Comparison of ENCODE assay signal across 12 cellular contexts in the genomic region with DNA sequence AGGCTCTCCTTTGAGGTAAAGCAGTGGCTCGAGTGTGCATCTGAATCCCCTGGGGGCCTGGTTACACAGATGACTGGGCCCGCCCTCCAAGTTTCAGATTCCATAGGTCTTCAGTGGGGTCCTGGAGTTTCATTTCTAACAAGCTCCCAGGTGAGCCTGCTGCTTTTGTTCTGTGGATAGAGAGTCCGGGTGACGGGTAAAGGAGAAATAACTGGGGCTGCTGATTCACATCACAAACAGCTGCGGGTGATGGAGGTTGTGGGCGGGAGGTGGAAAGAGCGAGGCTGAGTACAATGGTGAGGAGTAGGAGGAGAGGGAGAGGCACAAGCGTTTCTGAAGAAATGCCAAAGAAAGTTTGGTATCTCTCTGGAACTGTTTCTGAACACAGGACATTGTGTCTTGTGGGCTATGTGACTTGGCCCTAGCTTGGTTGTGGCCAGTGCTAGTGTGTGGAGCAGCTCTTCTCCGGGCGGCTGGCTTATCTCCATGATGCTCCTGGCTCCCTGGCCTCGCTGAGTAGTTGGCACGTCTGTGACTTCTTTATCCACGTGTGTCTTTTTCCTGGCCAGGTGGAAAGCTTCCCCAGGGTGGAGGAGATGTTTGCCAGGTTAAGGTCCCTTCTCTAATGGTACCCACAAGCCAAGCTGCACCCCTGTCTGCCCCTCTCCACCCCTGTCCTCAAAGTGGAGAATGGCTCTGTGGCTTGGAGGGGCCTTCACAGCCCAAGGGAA.
DNase-seq lines count a peak whose midpoint lies in the region; ATAC-seq, FAIRE-seq and TF ChIP-seq lines count a peak whose summit lies in the region.
"Had no signal": no experiment of that assay in that cellular context is flagged by ENCODE, and none has a peak within 500 bp of the region (broad histone marks: within the 10 kb centered on the region; RNA-seq: fewer than 3 reads in every experiment).

No MANE protein-coding gene starts in this region.

- TF ChIP-seq POLR2A in suprapubic skin (IDR thresholded peaks at IDR 0.05): no peak

- H3K4me3 ChIP-seq in bronchial epithelial cell (ENCODE audit: low read depth, low read length) (no peak overlapping the region), suprapubic skin (no peak overlapping the region)

- no peak overlapping the region for H3K27ac ChIP-seq in suprapubic skin
- H3K27ac ChIP-seq: KMS-11 had no signal

- 55% methylated on average over 13 of the region's 13 CpGs for whole genome bisulfite sequencing in suprapubic skin

- no peaks in the 10 kb centered on the region for H3K36me3 ChIP-seq in bronchial epithelial cell (ENCODE audit: control insufficient read depth, insufficient read depth, low read length)
- no peaks in the 10 kb centered on the region for H3K36me3 ChIP-seq in suprapubic skin

- H3K27me3 ChIP-seq in bronchial epithelial cell (ENCODE audit: control insufficient read depth, insufficient read depth, low read length): no peaks in the 10 kb centered on the region
- no peaks in the 10 kb centered on the region for H3K27me3 ChIP-seq in suprapubic skin

- no peak for FAIRE-seq in bronchial epithelial cell (lab: Jason Lieb, UNC)

- no peak for ATAC-seq in GM18517 (IDR thresholded peaks at IDR 0.05; ENCODE audit: unreplicated experiment)
- ATAC-seq: naive thymus-derived CD8-positive, alpha-beta T cell had no signal

- DNase-seq in EL: peak; percentile 59
- DNase-seq in NCI-H69 (lab: John Stamatoyannopoulos, UW): peak; percentile 38
- peak; percentile 48 for DNase-seq in bronchial epithelial cell (ENCODE audit: low read depth)
- DNase-seq in stimulated activated CD4-positive, alpha-beta T cell treated with anti-CD3 and anti-CD28 coated beads, Interleukin-12 subunit alpha, Interleukin-12 subunit beta, amount 100 ng/mL, for 24 hours (ENCODE audit: low read depth in 2 of 2): peak; percentile 19 to 46
- no peak for DNase-seq in Ammon's horn (ENCODE audit: low spot score)
- no peak for DNase-seq in suprapubic skin (ENCODE audit: low spot score in 2 of 2)
- DNase-seq in CD1c-positive myeloid dendritic cell (ENCODE audit: extremely low spot score): no peak
- DNase-seq: naive thymus-derived CD8-positive, alpha-beta T cell; NCI-H82; T-helper 9 cell had no signal

- H3K4me1 ChIP-seq in suprapubic skin: peaks cover 15% of the 10 kb centered on the region

- no peak for TF ChIP-seq EP300 in suprapubic skin (IDR thresholded peaks at IDR 0.05)

- TF ChIP-seq CTCF in bronchial epithelial cell (IDR thresholded peaks at IDR 0.05; ENCODE audit: insufficient read depth, low read length, severe bottlenecking): no peak
- no peak for TF ChIP-seq CTCF in suprapubic skin (IDR thresholded peaks at IDR 0.05)

- H3K9me3 ChIP-seq in suprapubic skin: no peaks in the 10 kb centered on the region

Comparison
In these comparisons a context has a peak if more than half of its experiments do, and no peak if none do; other contexts are left out.
1. DNase-seq: peak in EL (single experiment), NCI-H69 (single experiment), bronchial epithelial cell (single experiment) and stimulated activated CD4-positive, alpha-beta T cell treated with anti-CD3 and anti-CD28 coated beads, Interleukin-12 subunit alpha, Interleukin-12 subunit beta, amount 100 ng/mL, for 24 hours (2 of 2); none in Ammon's horn (single experiment), suprapubic skin (0 of 2) and CD1c-positive myeloid dendritic cell (single experiment).